11 cellular contexts compared by ENCODE assay signal in genomic region chr5:134112726-134113571, GRCh38. TPM values are rescaled to one million over a fixed set of nuclear protein-coding genes. Genes with fewer than 3 reads are reported as not detected.
DNase-seq lines count a peak whose midpoint lies in the region; ATAC-seq, FAIRE-seq and TF ChIP-seq lines count a peak whose summit lies in the region.
"Had no signal": no experiment of that assay in that cellular context is flagged by ENCODE, and none has a peak within 500 bp of the region (broad histone marks: within the 10 kb centered on the region; RNA-seq: fewer than 3 reads in every experiment).

No MANE protein-coding gene starts in this region.

- no peaks in the 10 kb centered on the region for H3K36me3 ChIP-seq in Panc1 (ENCODE audit: control insufficient read depth, insufficient read depth, low read length)
- H3K36me3 ChIP-seq in endothelial cell of umbilical vein (ENCODE audit: control insufficient read depth in 2 of 2, extremely low read depth in 1 of 2, insufficient read depth in 2 of 2, low read length in 2 of 2), result no peaks in the 10 kb centered on the region
- no peaks in the 10 kb centered on the region for H3K36me3 ChIP-seq in skeletal muscle satellite cell (ENCODE audit: insufficient read depth, low read length)
- no peaks in the 10 kb centered on the region for H3K36me3 ChIP-seq in sigmoid colon

- H3K27ac Mint-ChIP-seq in Calu3 (ENCODE audit: unreplicated experiment), result peak overlapping the region; percentile 18

- H2AFZ ChIP-seq in endothelial cell of umbilical vein (ENCODE audit: low read depth, low read length), result peak overlapping the region; percentile 98

- no peak overlapping the region for H3K4me3 ChIP-seq in Panc1 (ENCODE audit: low read depth in 2 of 2, low read length in 2 of 2)
- no peak overlapping the region for H3K4me3 ChIP-seq in endothelial cell of umbilical vein (replicated peaks in 1 of 3; ENCODE audit: insufficient read depth in 1 of 3, low read depth in 1 of 3, low read length in 3 of 3)
- no peak overlapping the region for H3K4me3 ChIP-seq in skeletal muscle satellite cell (ENCODE audit: low read length)
- peak overlapping the region in 2 of 4 donors; percentile 49 to 53 for H3K4me3 ChIP-seq in sigmoid colon
- H3K4me3 ChIP-seq: lung had no signal

- H3K27me3 ChIP-seq in Panc1 (ENCODE audit: control insufficient read depth, insufficient read depth, low read length) (no peaks in the 10 kb centered on the region), endothelial cell of umbilical vein (ENCODE audit: control insufficient read depth in 2 of 2, insufficient read depth in 2 of 2, low read length in 2 of 2) (peaks cover 16% of the 10 kb centered on the region in 2 experiments), skeletal muscle satellite cell (ENCODE audit: control insufficient read depth, insufficient read depth, low read length) (peaks cover 23% of the 10 kb centered on the region), sigmoid colon (peaks cover 9 to 44% (median 12%) of the 10 kb centered on the region in 3 donors)

- H3K79me2 ChIP-seq in endothelial cell of umbilical vein (ENCODE audit: control insufficient read depth, insufficient read depth, low read length), result no peaks in the 10 kb centered on the region

- H3K9me1 ChIP-seq in endothelial cell of umbilical vein (replicated peaks; ENCODE audit: control insufficient read depth, extremely low read depth, insufficient read depth, low read length), result no peaks in the 10 kb centered on the region

- POLR2A ChIA-PET in Panc1 (lab: Charles Lee), result interaction anchor here (0.6 kb wide), 1 partner anchor 877 kb away, joined by 7 read pairs; no protein-coding TSS in a partner anchor
- POLR2A ChIA-PET in endothelial cell of umbilical vein (lab: Charles Lee), result no interaction called here

- dilution Hi-C loops in endothelial cell of umbilical vein (cut with MboI; ENCODE audit: extremely low pct_ligation_motif_present, low sequenced_read_pairs), result no loop called here

- H3K27ac ChIP-seq in Panc1 (ENCODE audit: low read length), result peak overlapping the region; percentile 29; the same call in 1 of the 2 replicates
- H3K27ac ChIP-seq in endothelial cell of umbilical vein (ENCODE audit: insufficient read depth, low read depth, low read length), result no peak overlapping the region
- H3K27ac ChIP-seq in sigmoid colon, result no peak overlapping the region
- H3K27ac ChIP-seq: WERI-Rb-1 had no signal

- peaks cover 20% of the 10 kb centered on the region for H3K27me3 Mint-ChIP-seq in Calu3 (ENCODE audit: unreplicated experiment)

- TF ChIP-seq POLR2A in endothelial cell of umbilical vein (IDR thresholded peaks at IDR 0.05; ENCODE audit: low read depth, low read length), result no peak
- no peak for TF ChIP-seq POLR2A in sigmoid colon (IDR thresholded peaks at IDR 0.05)

- peaks cover 24% of the 10 kb centered on the region for H3K36me3 Mint-ChIP-seq in Calu3 (ENCODE audit: insufficient read depth, unreplicated experiment)

- TF ChIP-seq EP300 in sigmoid colon (IDR thresholded peaks at IDR 0.05), result no peak

- 39 to 53% methylated on average over 27 of the region's 27 CpGs for WGBS in sigmoid colon, 2 donors

- CTCF ChIA-PET in Calu3 (lab: Charles Lee), result interaction anchor here (0.8 kb wide), 1 partner anchor 18 kb away, joined by 8 read pairs; no protein-coding TSS in a partner anchor
- CTCF ChIA-PET in Panc1 (lab: Charles Lee), result no interaction called here
- CTCF ChIA-PET in endothelial cell of umbilical vein (lab: Charles Lee), result interaction anchor here (0.6 to 8.0 kb wide), 7 partner anchors 11 to 73 kb away, joined by 3 to 47 read pairs (median 4); no protein-coding TSS in a partner anchor

- no peaks in the 10 kb centered on the region for H4K20me1 ChIP-seq in endothelial cell of umbilical vein (replicated peaks; ENCODE audit: control insufficient read depth, extremely low read depth, insufficient read depth, low read length)

- peaks cover 6% of the 10 kb centered on the region; the same call in 1 of the 2 replicates for H3K4me1 ChIP-seq in Panc1 (ENCODE audit: control insufficient read depth, insufficient read depth, low read length)
- H3K4me1 ChIP-seq in endothelial cell of umbilical vein (ENCODE audit: control insufficient read depth, extremely low read depth, insufficient read depth, low read length), result peaks cover 9% of the 10 kb centered on the region
- H3K4me1 ChIP-seq in skeletal muscle satellite cell (ENCODE audit: control insufficient read depth, insufficient read depth, low read length), result peaks cover 20% of the 10 kb centered on the region
- peaks cover 0 to 21% (median 15%) of the 10 kb centered on the region in 4 donors for H3K4me1 ChIP-seq in sigmoid colon

- H3K4me1 Mint-ChIP-seq in Calu3 (ENCODE audit: low read depth, unreplicated experiment), result peaks cover 17% of the 10 kb centered on the region

- no peak for ATAC-seq in Panc1
- no peak for ATAC-seq in HG03378 (IDR thresholded peaks at IDR 0.05; ENCODE audit: unreplicated experiment)

- intact Hi-C loops in Calu3 (cut with micrococcal nuclease; ENCODE audit: unreplicated experiment), result no loop called here
- intact Hi-C loops in Panc1 (cut with micrococcal nuclease; ENCODE audit: unreplicated experiment), result no loop called here
- intact Hi-C loops in endothelial cell of umbilical vein (cut with micrococcal nuclease), result no loop called here
- intact Hi-C loops in sigmoid colon (cut with DNase I), result no loop called here

- H3K9me3 Mint-ChIP-seq in Calu3 (ENCODE audit: low read depth, unreplicated experiment), result no peaks in the 10 kb centered on the region

- in situ Hi-C loops in Panc1 (cut with HindIII; ENCODE audit: low pct_unique_long_range_greater_than_20kb, low sequenced_read_pairs), result no loop called here

- H3K4me2 ChIP-seq in endothelial cell of umbilical vein (ENCODE audit: insufficient read depth, low read length) (no peak overlapping the region), skeletal muscle satellite cell (ENCODE audit: low read length) (peak overlapping the region; percentile 86)

- peak overlapping the region; percentile 75 for H3K4me3 Mint-ChIP-seq in Calu3 (ENCODE audit: low read depth, unreplicated experiment)

- no peak overlapping the region for H3K9ac ChIP-seq in endothelial cell of umbilical vein (replicated peaks; ENCODE audit: extremely low read depth, insufficient read depth, low read length)
- no peak overlapping the region for H3K9ac ChIP-seq in skeletal muscle satellite cell (ENCODE audit: low read depth, low read length)

- no peak for TF ChIP-seq CTCF in Calu3 (IDR thresholded peaks at IDR 0.05; ENCODE audit: unreplicated experiment)
- TF ChIP-seq CTCF in Panc1 (IDR thresholded peaks at IDR 0.05), result no peak
- no peak for TF ChIP-seq CTCF in endothelial cell of umbilical vein (IDR thresholded peaks at IDR 0.05; ENCODE audit: extremely low read depth in 1 of 2, insufficient read depth in 1 of 2, low read depth in 1 of 2, low read length in 2 of 2)
- TF ChIP-seq CTCF in sigmoid colon (IDR thresholded peaks at IDR 0.05), result no peak

- BruUV-seq in Calu3 (replicated peaks; lab: Mats Ljungman, UMichigan) (no TSS peak), Panc1 (replicated peaks; lab: Mats Ljungman, UMichigan) (no TSS peak), endothelial cell of umbilical vein (replicated peaks; lab: Mats Ljungman, UMichigan) (no TSS peak)

- H3K9me3 ChIP-seq in Panc1 (ENCODE audit: control insufficient read depth, insufficient read depth, low read depth, low read length) (no peaks in the 10 kb centered on the region), endothelial cell of umbilical vein (replicated peaks; ENCODE audit: control insufficient read depth, insufficient read depth, low read length) (no peaks in the 10 kb centered on the region), skeletal muscle satellite cell (replicated peaks; ENCODE audit: low read length) (no peaks in the 10 kb centered on the region), sigmoid colon (no peaks in the 10 kb centered on the region)

- FAIRE-seq in endothelial cell of umbilical vein (lab: Jason Lieb, UNC), result no peak

- no peak for DNase-seq in Calu3
- DNase-seq in Panc1 (ENCODE audit: low read depth, low spot score), result no peak
- no peak for DNase-seq in endothelial cell of umbilical vein (ENCODE audit: low read depth, low spot score)
- DNase-seq in NCI-H2029 (lab: John Stamatoyannopoulos, UW), result no peak
- DNase-seq in SHP77 (lab: John Stamatoyannopoulos, UW), result no peak
- no peak for DNase-seq in sigmoid colon
- DNase-seq: NCI-H2227 treated with DMSO at 0.1 percent for 48 hours, WERI-Rb-1 had no signal

TF ChIP-seq in endothelial cell of umbilical vein, 7 proteins besides CTCF, POLR2A, EP300 and RAD21:
- TF ChIP-seq EZH2 (IDR thresholded peaks at IDR 0.05; ENCODE audit: borderline replicate concordance, low read depth, low read length, severe bottlenecking), result no peak
- no peak for TF ChIP-seq JUN (IDR thresholded peaks at IDR 0.05; ENCODE audit: borderline replicate concordance, insufficient read depth, insufficient read length, low read depth)
- TF ChIP-seq MAX (IDR thresholded peaks at IDR 0.05; ENCODE audit: insufficient read depth, insufficient read length), result no peak
- TF ChIP-seq FOS (IDR thresholded peaks at IDR 0.05; ENCODE audit: borderline replicate concordance, insufficient read depth, low read length), result no peak
- no peak for TF ChIP-seq GATA2 (IDR thresholded peaks at IDR 0.05; ENCODE audit: insufficient read depth, insufficient read length, low read depth, low read length)
- no peak for TF ChIP-seq MYC (IDR thresholded peaks at IDR 0.05; ENCODE audit: low read depth, low read length)
- no peak for TF ChIP-seq POLR2AphosphoS5 (IDR thresholded peaks at IDR 0.05; ENCODE audit: insufficient read depth, low read depth, low read length)

RNA-seq across cellular contexts. Expression of gene TCF7, which starts 1.5 kb away (rescaled TPM):
- total RNA-seq in Calu3 (2022), result 13.6 and 16.8 TPM in 2 replicates
- 24.0 TPM for total RNA-seq in Panc1 (2021; ENCODE audit: unreplicated experiment)
- polyA plus RNA-seq in Panc1 (2012; ENCODE audit: insufficient read length), result 45.5 TPM
- total RNA-seq in endothelial cell of umbilical vein, result 2.3 and 2.5 TPM in 2 replicates
- polyA plus RNA-seq in endothelial cell of umbilical vein, result 1.5 and 1.8 TPM in 2 replicates
- polyA plus RNA-seq in endothelial cell of umbilical vein (2011; cell fraction: cytosol; rRNA removed), result 2.0 and 2.1 TPM in 2 replicates
- 2.2 and 2.3 TPM in 2 replicates for polyA plus RNA-seq in endothelial cell of umbilical vein (2011; cell fraction: nucleus; rRNA removed)
- 2.2 and 2.6 TPM in 2 replicates for polyA plus RNA-seq in endothelial cell of umbilical vein (2012)
- polyA minus RNA-seq in endothelial cell of umbilical vein, result 2.7 and 6.1 TPM in 2 replicates
- polyA minus RNA-seq in endothelial cell of umbilical vein (2011; cell fraction: cytosol; rRNA and poly(A)+ RNA removed), result not detected
- polyA minus RNA-seq in endothelial cell of umbilical vein (2011; cell fraction: nucleus; rRNA and poly(A)+ RNA removed), result 2.5 and 2.6 TPM in 2 replicates
- 3.1 and 3.8 TPM in 2 replicates for total RNA-seq in skeletal muscle satellite cell (2012; rRNA removed)
- total RNA-seq in sigmoid colon, result 1 to 10 TPM in 1 of 4 donors, under 1 TPM in 3; 0.36 to 1.5 (median 0.62) TPM
- 10 to 100 TPM in 1 of 3 donors, 1 to 10 TPM in 2; 1.8 to 38.4 (median 3.7) TPM for polyA plus RNA-seq in sigmoid colon
